28 cellular contexts compared by ENCODE assay signal in genomic region chr3:79685108-79685507, GRCh38.
DNase-seq lines count a peak whose midpoint lies in the region; ATAC-seq, FAIRE-seq and TF ChIP-seq lines count a peak whose summit lies in the region.
"Had no signal": no experiment of that assay in that cellular context is flagged by ENCODE, and none has a peak within 500 bp of the region (broad histone marks: within the 10 kb centered on the region; RNA-seq: fewer than 3 reads in every experiment).

No MANE protein-coding gene starts in this region.

- ATAC-seq in HepG2 (no peak), right lobe of liver (no peak)
- ATAC-seq: A549; CD8-positive, alpha-beta T cell had no signal

- TF ChIP-seq CTCF in HepG2 (CRISPR knock-in tag; IDR thresholded peaks at IDR 0.05) (no peak), right lobe of liver (IDR thresholded peaks at IDR 0.05) (no peak)

- H3K36me3 ChIP-seq in HepG2 (replicated peaks in 1 of 2; ENCODE audit: control insufficient read depth in 1 of 2, insufficient read depth in 2 of 2, low read length in 2 of 2) (no peaks in the 10 kb centered on the region), right lobe of liver (no peaks in the 10 kb centered on the region)
- H3K36me3 ChIP-seq: BE2C; BLaER1; BLaER1 treated with 17β-estradiol and CSF1 and Interleukin-3, amounts not matched to agents 10 nM and 100 nM had no signal

- in situ Hi-C loops in HepG2 (cut with HindIII; ENCODE audit: extremely low pct_ligation_motif_present, low pct_unique_long_range_greater_than_20kb): no loop called here

- no peak for TF ChIP-seq EP300 in HepG2 (IDR thresholded peaks at IDR 0.05; ENCODE audit: low read depth in 2 of 2, low read length in 2 of 2)
- TF ChIP-seq EP300 in HepG2 (CRISPR knock-in tag; IDR thresholded peaks at IDR 0.05; ENCODE audit: borderline replicate concordance): no peak

- no peak for TF ChIP-seq RAD21 in HepG2 (CRISPR knock-in tag; IDR thresholded peaks at IDR 0.05)

- H3K4me3 ChIP-seq in HepG2 (replicated peaks in 1 of 3; ENCODE audit: insufficient read depth in 1 of 3, low read depth in 2 of 3, low read length in 3 of 3): no peak overlapping the region
- H3K4me3 ChIP-seq in right lobe of liver: no peak overlapping the region
- H3K4me3 ChIP-seq: A549; BLaER1; BLaER1 treated with 17β-estradiol and CSF1 and Interleukin-3, amounts not matched to agents 10 nM and 100 nM had no signal

- no peak for FAIRE-seq in HepG2 (lab: Jason Lieb, UNC)
- FAIRE-seq: A204.1, A549, D721Med had no signal

- intact Hi-C loops in HepG2 (cut with micrococcal nuclease; ENCODE audit: unreplicated experiment) (no loop called here), right lobe of liver (cut with DNase I) (no loop called here)

- no TSS peak for BruUV-seq in HepG2 (replicated peaks; lab: Mats Ljungman, UMichigan)

- H3K79me2 ChIP-seq in HepG2 (ENCODE audit: insufficient read depth, low read length): no peaks in the 10 kb centered on the region

- H3K9me3 ChIP-seq in HepG2 (ENCODE audit: low read length) (no peaks in the 10 kb centered on the region), right lobe of liver (no peaks in the 10 kb centered on the region)
- H3K9me3 ChIP-seq: BE2C; BLaER1; BLaER1 treated with 17β-estradiol and CSF1 and Interleukin-3, amounts not matched to agents 10 nM and 100 nM; Caco-2 had no signal

- H2AFZ ChIP-seq in HepG2 (ENCODE audit: low read length): no peak overlapping the region

- H3K27ac ChIP-seq in HepG2 (ENCODE audit: extremely low read length, insufficient read depth, low read length) (no peak overlapping the region), right lobe of liver (no peak overlapping the region)
- H3K27ac ChIP-seq: 22Rv1; A549; BLaER1; BLaER1 treated with 17β-estradiol and CSF1 and Interleukin-3, amounts not matched to agents 10 nM and 100 nM; C4-2B had no signal

- no peaks in the 10 kb centered on the region for H4K20me1 ChIP-seq in HepG2 (ENCODE audit: insufficient read depth, low read length)
- H4K20me1 ChIP-seq: BLaER1; BLaER1 treated with 17β-estradiol and CSF1 and Interleukin-3, amounts not matched to agents 10 nM and 100 nM had no signal

- peak; percentile 1 for DNase-seq in HepG2 (ENCODE audit: low spot score)
- DNase-seq in right lobe of liver: no peak
- DNase-seq: 8988T; ACHN; AML-193; BE2C; C1 segment of cervical spinal cord; Caco-2; Calu3; CD4-positive, alpha-beta T cell; CD4-positive, CD25-positive, alpha-beta regulatory T cell; CD8-positive, alpha-beta memory T cell; CD8-positive, alpha-beta T cell; COR-L47; DMS 273 treated with DMSO at 0.1 percent for 48 hours; DMS153; DMS53; DMS79; DMS79 treated with DMSO at 0.1 percent for 48 hours; DND-41; EL had no signal

- H3K27me3 ChIP-seq in HepG2 (ENCODE audit: control insufficient read depth in 1 of 2, insufficient read depth in 2 of 2, low read length in 2 of 2) (no peaks in the 10 kb centered on the region; a peak in 1 of 5 replicates), right lobe of liver (no peaks in the 10 kb centered on the region)
- H3K27me3 ChIP-seq: BE2C; BLaER1; BLaER1 treated with 17β-estradiol and CSF1 and Interleukin-3, amounts not matched to agents 10 nM and 100 nM had no signal

- CTCF ChIA-PET in HepG2 (lab: Yijun Ruan, JAX; ENCODE audit: low intra/inter-chr PET ratio, low total read pairs): no interaction called here

- no peak overlapping the region for H3K9ac ChIP-seq in HepG2 (ENCODE audit: insufficient read depth, low read depth, low read length)
- H3K9ac ChIP-seq: BLaER1; BLaER1 treated with 17β-estradiol and CSF1 and Interleukin-3, amounts not matched to agents 10 nM and 100 nM had no signal

- POLR2A ChIA-PET in HepG2 (lab: Yijun Ruan, JAX): no interaction called here

- TF ChIP-seq POLR2A in HepG2 (IDR thresholded peaks at IDR 0.05; ENCODE audit: insufficient read depth in 1 of 2, low read depth in 2 of 2, low read length in 2 of 2) (no peak), right lobe of liver (IDR thresholded peaks at IDR 0.05) (no peak)

- H3K4me1 ChIP-seq in HepG2 (ENCODE audit: insufficient read depth, low read length) (0 out of 2 replicates have a peak, but pooled peaks cover 7% of the 10 kb centered on the region), right lobe of liver (no peaks in the 10 kb centered on the region)
- H3K4me1 ChIP-seq: A549; BLaER1; BLaER1 treated with 17β-estradiol and CSF1 and Interleukin-3, amounts not matched to agents 10 nM and 100 nM; Caco-2 had no signal

- H3K4me2 ChIP-seq in HepG2 (ENCODE audit: low read depth, low read length): no peak overlapping the region
- H3K4me2 ChIP-seq: A549; BLaER1; BLaER1 treated with 17β-estradiol and CSF1 and Interleukin-3, amounts not matched to agents 10 nM and 100 nM had no signal

TF ChIP-seq in HepG2, 621 proteins besides CTCF, POLR2A, EP300 and RAD21:
- no peak for TF ChIP-seq NONO (IDR thresholded peaks at IDR 0.05)
- TF ChIP-seq NONO (CRISPR knock-in tag; conservative IDR thresholded peaks at IDR 0.05): no peak
- no peak for TF ChIP-seq ZNF773 (CRISPR knock-in tag; IDR thresholded peaks at IDR 0.05; ENCODE audit: borderline replicate concordance)
- TF ChIP-seq ZNF234 (CRISPR knock-in tag; conservative IDR thresholded peaks at IDR 0.05): no peak
- TF ChIP-seq GABPB1 (CRISPR knock-in tag; IDR thresholded peaks at IDR 0.05): peak; percentile 45; the same call in 1 of the 2 replicates
- TF ChIP-seq RARA (CRISPR knock-in tag; IDR thresholded peaks at IDR 0.05): 0 out of 2 replicates have a peak, but pooled peaks have one; percentile 9
- no peak for TF ChIP-seq NAIF1 (CRISPR knock-in tag; IDR thresholded peaks at IDR 0.05; ENCODE audit: borderline replicate concordance)
- TF ChIP-seq NR2C2 (CRISPR knock-in tag; IDR thresholded peaks at IDR 0.05; ENCODE audit: borderline replicate concordance): peak; percentile 79
- no peak for TF ChIP-seq ZNF251 (CRISPR knock-in tag; IDR thresholded peaks at IDR 0.05)
- peak; percentile 59; the same call in 1 of the 2 replicates for TF ChIP-seq TEF (CRISPR knock-in tag; IDR thresholded peaks at IDR 0.05)
- TF ChIP-seq HNRNPUL1 (IDR thresholded peaks at IDR 0.05; ENCODE audit: low read depth, low read length): no peak
- no peak for TF ChIP-seq GABPA (IDR thresholded peaks at IDR 0.05; ENCODE audit: low read depth, low read length)
- TF ChIP-seq GABPA (CRISPR knock-in tag; IDR thresholded peaks at IDR 0.05; ENCODE audit: low read depth): 0 out of 2 replicates have a peak, but pooled peaks have one; percentile 40
